ENCODE assay signal across 8 cellular contexts in genomic region chr5:1644810-1645571, GRCh38.
DNase-seq lines count a peak whose midpoint lies in the region; ATAC-seq and TF ChIP-seq lines count a peak whose summit lies in the region.

No MANE protein-coding gene starts in this region.

- no peaks in the 10 kb centered on the region for H3F3A ChIP-seq in SU-DHL-6 (ENCODE audit: insufficient read depth)

- no peak overlapping the region for H3K4me3 Mint-ChIP-seq in activated naive CD8-positive, alpha-beta T cell treated with anti-CD3 and anti-CD28 coated beads, Interleukin-2, amount 50 U/mL, for 24 hours
- peak overlapping the region; percentile 46 for H3K4me3 Mint-ChIP-seq in progenitor cell of endocrine pancreas (ENCODE audit: low read depth)

- peaks cover 10% of the 10 kb centered on the region for H3K27me3 ChIP-seq in DND-41 (ENCODE audit: insufficient read depth, low read length, poor library complexity)
- no peaks in the 10 kb centered on the region for H3K27me3 ChIP-seq in SU-DHL-6 (ENCODE audit: low read length)
- peaks cover 7 to 45% (median 31%) of the 10 kb centered on the region in 7 donors for H3K27me3 ChIP-seq in heart right ventricle
- peaks cover 22% of the 10 kb centered on the region for H3K27me3 ChIP-seq in upper lobe of right lung

- H3K27ac Mint-ChIP-seq in activated naive CD8-positive, alpha-beta T cell treated with anti-CD3 and anti-CD28 coated beads, Interleukin-2, amount 50 U/mL, for 24 hours: no peak overlapping the region
- H3K27ac Mint-ChIP-seq in progenitor cell of endocrine pancreas: no peak overlapping the region

- peaks cover 7% of the 10 kb centered on the region for H3K4me1 ChIP-seq in DND-41 (ENCODE audit: insufficient read depth, low read length)
- peaks cover 0 to 17% (median 7%) of the 10 kb centered on the region in 9 donors for H3K4me1 ChIP-seq in heart right ventricle
- peaks cover 4% of the 10 kb centered on the region for H3K4me1 ChIP-seq in upper lobe of right lung

- DNase-seq in DND-41 (peak; percentile 82), H4 (ENCODE audit: low spot score) (peak; percentile 84), NCI-H1048 (lab: John Stamatoyannopoulos, UW) (peak; percentile 46), heart right ventricle (peak; percentile 81 to 85), progenitor cell of endocrine pancreas (ENCODE audit: low spot score, unreplicated experiment) (peak; percentile 82), upper lobe of right lung (peak; percentile 91)
- DNase-seq in activated naive CD8-positive, alpha-beta T cell treated with anti-CD3 and anti-CD28 coated beads, Interleukin-2, amount 50 U/mL, for 24 hours: peak; percentile 86

- H3K36me3 Mint-ChIP-seq in activated naive CD8-positive, alpha-beta T cell treated with anti-CD3 and anti-CD28 coated beads, Interleukin-2, amount 50 U/mL, for 24 hours (ENCODE audit: low read depth): no peaks in the 10 kb centered on the region
- no peaks in the 10 kb centered on the region for H3K36me3 Mint-ChIP-seq in progenitor cell of endocrine pancreas (ENCODE audit: insufficient read depth)

- H3K79me2 ChIP-seq in DND-41 (ENCODE audit: insufficient read depth, low read length) (no peaks in the 10 kb centered on the region), SU-DHL-6 (ENCODE audit: insufficient read depth, low read length) (no peaks in the 10 kb centered on the region)

- no peak overlapping the region for H3K27ac ChIP-seq in DND-41 (ENCODE audit: low read length)
- no peak overlapping the region for H3K27ac ChIP-seq in SU-DHL-6 (ENCODE audit: low read depth, low read length)
- H3K27ac ChIP-seq in heart right ventricle: peak overlapping the region in 2 of 10 donors; percentile 36 to 43
- no peak overlapping the region for H3K27ac ChIP-seq in upper lobe of right lung

- H3K9me3 ChIP-seq in DND-41 (ENCODE audit: insufficient read depth, low read length, severe bottlenecking): no peaks in the 10 kb centered on the region
- H3K9me3 ChIP-seq in SU-DHL-6 (ENCODE audit: insufficient read depth, low read length): no peaks in the 10 kb centered on the region
- no peaks in the 10 kb centered on the region for H3K9me3 ChIP-seq in heart right ventricle
- H3K9me3 ChIP-seq in upper lobe of right lung: no peaks in the 10 kb centered on the region

- no peaks in the 10 kb centered on the region for H3K9me2 ChIP-seq in SU-DHL-6 (replicated peaks; ENCODE audit: insufficient read depth, low read length)

- intact Hi-C loops in heart right ventricle (cut with DNase I) (loop anchor here in 9 of 10 donors (2.0 to 10.0 kb wide), 9 partner anchors 170 to 720 kb away; no protein-coding TSS in a partner anchor), upper lobe of right lung (cut with DNase I) (loop anchor here (10.0 kb wide), 1 partner anchor 460 kb away; no protein-coding TSS in a partner anchor)

- peaks cover 10% of the 10 kb centered on the region for H3K4me1 Mint-ChIP-seq in activated naive CD8-positive, alpha-beta T cell treated with anti-CD3 and anti-CD28 coated beads, Interleukin-2, amount 50 U/mL, for 24 hours
- peaks cover 3% of the 10 kb centered on the region for H3K4me1 Mint-ChIP-seq in progenitor cell of endocrine pancreas (ENCODE audit: low read depth)

- H3K27me3 Mint-ChIP-seq in activated naive CD8-positive, alpha-beta T cell treated with anti-CD3 and anti-CD28 coated beads, Interleukin-2, amount 50 U/mL, for 24 hours: peaks cover 53% of the 10 kb centered on the region
- H3K27me3 Mint-ChIP-seq in progenitor cell of endocrine pancreas: peaks cover 59% of the 10 kb centered on the region

- no peaks in the 10 kb centered on the region for H3K36me3 ChIP-seq in DND-41 (ENCODE audit: insufficient read depth, low read length)
- no peaks in the 10 kb centered on the region for H3K36me3 ChIP-seq in SU-DHL-6 (ENCODE audit: low read length)
- H3K36me3 ChIP-seq in heart right ventricle: no peaks in the 10 kb centered on the region
- no peaks in the 10 kb centered on the region for H3K36me3 ChIP-seq in upper lobe of right lung

- H3K4me3 ChIP-seq in DND-41 (ENCODE audit: low read depth in 1 of 2, low read length in 2 of 2) (no peak overlapping the region), SU-DHL-6 (ENCODE audit: insufficient read depth, low read length, poor library complexity, severe bottlenecking) (no peak overlapping the region), heart right ventricle (peak overlapping the region in 9 of 10 donors; percentile 15 to 45 (median 38)), upper lobe of right lung (peak overlapping the region; percentile 30)

- TF ChIP-seq CTCF in DND-41 (IDR thresholded peaks at IDR 0.05; ENCODE audit: borderline replicate concordance, extremely low read depth, low read length, poor library complexity, severe bottlenecking) (peak; percentile 92), SU-DHL-6 (IDR thresholded peaks at IDR 0.05; ENCODE audit: insufficient read depth, low read length, poor library complexity, severe bottlenecking) (peak; percentile 53), heart right ventricle (IDR thresholded peaks at IDR 0.05) (peak; percentile 68 to 94 (median 85)), progenitor cell of endocrine pancreas (IDR thresholded peaks at IDR 0.05; ENCODE audit: unreplicated experiment) (peak; percentile 90), upper lobe of right lung (IDR thresholded peaks at IDR 0.05) (peak; percentile 82)

- no peaks in the 10 kb centered on the region for H3K9me3 Mint-ChIP-seq in activated naive CD8-positive, alpha-beta T cell treated with anti-CD3 and anti-CD28 coated beads, Interleukin-2, amount 50 U/mL, for 24 hours
- H3K9me3 Mint-ChIP-seq in progenitor cell of endocrine pancreas (ENCODE audit: low read depth): no peaks in the 10 kb centered on the region

- H3K9ac ChIP-seq in DND-41 (ENCODE audit: low read depth, low read length): no peak overlapping the region
- peak overlapping the region; percentile 19; the same call in 1 of the 2 replicates for H3K9ac ChIP-seq in SU-DHL-6 (ENCODE audit: low read length)

- ATAC-seq in DND-41 (ENCODE audit: insufficient read depth, low read depth) (peak; percentile 99), heart right ventricle (peak; percentile 90 to 96 (median 94)), upper lobe of right lung (peak; percentile 96)
- peak; percentile 86 for ATAC-seq in activated naive CD8-positive, alpha-beta T cell treated with anti-CD3 and anti-CD28 coated beads, Interleukin-2, amount 50 U/mL, for 24 hours

- H3K4me2 ChIP-seq in DND-41 (ENCODE audit: insufficient read depth, low read length): peak overlapping the region; percentile 40
- H3K4me2 ChIP-seq in SU-DHL-6 (ENCODE audit: low read depth, low read length, poor library complexity, severe bottlenecking): peak overlapping the region; percentile 50

- H4K20me1 ChIP-seq in DND-41 (ENCODE audit: insufficient read depth, low read length) (no peaks in the 10 kb centered on the region), SU-DHL-6 (ENCODE audit: low read depth, low read length) (no peaks in the 10 kb centered on the region)

- WGBS in heart right ventricle, 2 donors: 2 to 4% methylated on average over 50 to 52 of the region's 52 CpGs

- no peak overlapping the region for H2AFZ ChIP-seq in DND-41 (ENCODE audit: low read depth, low read length)
- H2AFZ ChIP-seq in SU-DHL-6 (ENCODE audit: low read depth, low read length, severe bottlenecking): no peak overlapping the region

Comparison
In these comparisons a context has a peak if more than half of its experiments do, and no peak if none do; other contexts are left out.
1. H3K4me3 ChIP-seq: peak in heart right ventricle (9 of 10) and upper lobe of right lung (single experiment); none in DND-41 (0 of 2) and SU-DHL-6 (single experiment).
2. Peak in every context shown above with its lines, with median percentiles within 50 percentile points of each other: ATAC-seq, DNase-seq and CTCF ChIP-seq.